In genomic region chr5:6315580-6315979, GRCh38 we compare ENCODE assay signal across 20 cellular contexts.
A peak's percentile ranks its signal among the peaks of the same experiment; 100 is the strongest.
DNase-seq lines count a peak whose midpoint lies in the region; ATAC-seq and TF ChIP-seq lines count a peak whose summit lies in the region.
"Had no signal": no experiment of that assay in that cellular context is flagged by ENCODE, and none has a peak within 500 bp of the region (broad histone marks: within the 10 kb centered on the region; RNA-seq: fewer than 3 reads in every experiment).

No MANE protein-coding gene starts in this region.

- H3K4me2 ChIP-seq in neuronal stem cell (ENCODE audit: insufficient read depth, low read length, poor library complexity, severe bottlenecking), result no peak overlapping the region
- H3K4me2 ChIP-seq: BLaER1 treated with 17β-estradiol and CSF1 and Interleukin-3, amounts not matched to agents 10 nM and 100 nM had no signal

- H4K91ac ChIP-seq in neuronal stem cell (ENCODE audit: low read depth, low read length, poor library complexity), result no peak overlapping the region

- peaks cover 5% of the 10 kb centered on the region for H3K27me3 Mint-ChIP-seq in chondrocyte (ENCODE audit: low read depth)
- H3K27me3 Mint-ChIP-seq in natural killer cell treated with Interleukin-12 subunit alpha and Interleukin-12 subunit beta and Interleukin-15 and Interleukin-18, amount 100 ng/mL, for 72 hours, result peaks cover 2 to 10% of the 10 kb centered on the region in 2 donors

- peak; percentile 59 for DNase-seq in chondrocyte (ENCODE audit: low spot score)
- DNase-seq in neuronal stem cell (ENCODE audit: low spot score), result no peak
- DNase-seq in DMS53 (lab: John Stamatoyannopoulos, UW), result no peak
- no peak for DNase-seq in stimulated activated CD8-positive, alpha-beta memory T cell treated with anti-CD3 and anti-CD28 coated beads, Interleukin-4, amount 100 ng/mL, for 48 hours
- no peak for DNase-seq in natural killer cell treated with Interleukin-12 subunit alpha and Interleukin-12 subunit beta and Interleukin-15 and Interleukin-18, amount 100 ng/mL, for 72 hours (ENCODE audit: low spot score)
- DNase-seq: 8988T; ACHN; AML-193; Caco-2; Calu3; CD4-positive, alpha-beta T cell; CD8-positive, alpha-beta T cell; DMS79; DND-41; EL; GDM1 had no signal

- H3K23ac ChIP-seq in neuronal stem cell (ENCODE audit: low read depth, low read length, poor library complexity), result peak overlapping the region; percentile 38

- no peak overlapping the region for H3K27ac ChIP-seq in neuronal stem cell (replicated peaks; ENCODE audit: low read length)
- H3K27ac ChIP-seq: BLaER1 treated with 17β-estradiol and CSF1 and Interleukin-3, amounts not matched to agents 10 nM and 100 nM; C4-2B had no signal

- no peaks in the 10 kb centered on the region for H3K36me3 ChIP-seq in neuronal stem cell (replicated peaks in 1 of 2; ENCODE audit: control insufficient read depth in 2 of 2, insufficient read depth in 2 of 2, low read length in 2 of 2)
- H3K36me3 ChIP-seq: BLaER1 treated with 17β-estradiol and CSF1 and Interleukin-3, amounts not matched to agents 10 nM and 100 nM had no signal

- peaks cover 0 to 15% (median 0%) of the 10 kb centered on the region in 3 experiments for H3K27me3 ChIP-seq in neuronal stem cell (ENCODE audit: control insufficient read depth in 3 of 3, insufficient read depth in 3 of 3, low read depth in 1 of 3, low read length in 3 of 3)
- H3K27me3 ChIP-seq: BLaER1 treated with 17β-estradiol and CSF1 and Interleukin-3, amounts not matched to agents 10 nM and 100 nM had no signal

- no peak overlapping the region for H2AK5ac ChIP-seq in neuronal stem cell (ENCODE audit: low read depth, low read length)

- WGBS in neuronal stem cell (ENCODE audit: extremely low coverage in 2 of 2, insufficient read length in 2 of 2, insufficient replicate concordance in 1 of 2), 2 donors, result no CpG with 5 or more reads among the region's 7 CpGs

- H3K36me3 Mint-ChIP-seq in chondrocyte (ENCODE audit: low read depth), result no peaks in the 10 kb centered on the region
- H3K36me3 Mint-ChIP-seq in natural killer cell treated with Interleukin-12 subunit alpha and Interleukin-12 subunit beta and Interleukin-15 and Interleukin-18, amount 100 ng/mL, for 72 hours, result no peaks in the 10 kb centered on the region
- H3K36me3 Mint-ChIP-seq: CD8-positive, alpha-beta T cell had no signal

- no peak for ATAC-seq in natural killer cell treated with Interleukin-12 subunit alpha and Interleukin-12 subunit beta and Interleukin-15 and Interleukin-18, amount 100 ng/mL, for 72 hours
- ATAC-seq: CD8-positive, alpha-beta T cell; GM12878 had no signal

- H2BK12ac ChIP-seq in neuronal stem cell (ENCODE audit: low read length), result no peak overlapping the region

- H3K4me3 Mint-ChIP-seq in chondrocyte (ENCODE audit: unreplicated experiment), result no peak overlapping the region
- no peak overlapping the region for H3K4me3 Mint-ChIP-seq in natural killer cell treated with Interleukin-12 subunit alpha and Interleukin-12 subunit beta and Interleukin-15 and Interleukin-18, amount 100 ng/mL, for 72 hours
- H3K4me3 Mint-ChIP-seq: B cell; CD4-positive, alpha-beta T cell; CD8-positive, alpha-beta T cell had no signal

- H3K79me1 ChIP-seq in neuronal stem cell (ENCODE audit: low read depth, low read length), result no peaks in the 10 kb centered on the region

- H3K9me3 ChIP-seq in neuronal stem cell (replicated peaks in 1 of 2; ENCODE audit: control insufficient read depth in 2 of 2, insufficient read depth in 1 of 2, low read depth in 1 of 2, low read length in 2 of 2), result peaks cover 0 to 2% of the 10 kb centered on the region in 2 donors
- H3K9me3 ChIP-seq: Caco-2 had no signal

- H3K14ac ChIP-seq in neuronal stem cell (ENCODE audit: low read length), result no peak overlapping the region

- no peak overlapping the region for H3K27ac Mint-ChIP-seq in chondrocyte (ENCODE audit: unreplicated experiment)
- H3K27ac Mint-ChIP-seq in natural killer cell treated with Interleukin-12 subunit alpha and Interleukin-12 subunit beta and Interleukin-15 and Interleukin-18, amount 100 ng/mL, for 72 hours, result no peak overlapping the region
- H3K27ac Mint-ChIP-seq: B cell; CD4-positive, alpha-beta T cell; CD8-positive, alpha-beta T cell had no signal

- H3K4me1 ChIP-seq in neuronal stem cell (ENCODE audit: control insufficient read depth in 2 of 2, insufficient read depth in 1 of 2, low read depth in 1 of 2, low read length in 2 of 2), result no peaks in the 10 kb centered on the region
- H3K4me1 ChIP-seq: BLaER1 treated with 17β-estradiol and CSF1 and Interleukin-3, amounts not matched to agents 10 nM and 100 nM; Caco-2 had no signal

- H2AFZ ChIP-seq in neuronal stem cell (ENCODE audit: low read length), result no peak overlapping the region

- H4K8ac ChIP-seq in neuronal stem cell (ENCODE audit: low read depth, low read length), result no peak overlapping the region

- H2BK120ac ChIP-seq in neuronal stem cell (ENCODE audit: low read depth, low read length), result no peak overlapping the region

- no peak overlapping the region for H3K9ac ChIP-seq in neuronal stem cell (ENCODE audit: low read depth, low read length, poor library complexity)
- H3K9ac ChIP-seq: BLaER1 treated with 17β-estradiol and CSF1 and Interleukin-3, amounts not matched to agents 10 nM and 100 nM had no signal

- no peak overlapping the region for H2BK15ac ChIP-seq in neuronal stem cell (ENCODE audit: low read length)

- peaks cover 2% of the 10 kb centered on the region for H3K9me3 Mint-ChIP-seq in chondrocyte (ENCODE audit: low read depth)
- H3K9me3 Mint-ChIP-seq in natural killer cell treated with Interleukin-12 subunit alpha and Interleukin-12 subunit beta and Interleukin-15 and Interleukin-18, amount 100 ng/mL, for 72 hours, result no peaks in the 10 kb centered on the region
- H3K9me3 Mint-ChIP-seq: CD4-positive, alpha-beta T cell; CD8-positive, alpha-beta T cell had no signal

- no peak overlapping the region for H2BK5ac ChIP-seq in neuronal stem cell (ENCODE audit: low read length)

- H3K18ac ChIP-seq in neuronal stem cell (ENCODE audit: low read length), result no peak overlapping the region

- H3K4me3 ChIP-seq in neuronal stem cell (ENCODE audit: low read length in 2 of 2), result no peak overlapping the region
- H3K4me3 ChIP-seq: BLaER1 treated with 17β-estradiol and CSF1 and Interleukin-3, amounts not matched to agents 10 nM and 100 nM; GM12878 had no signal

- no peak for TF ChIP-seq CTCF in chondrocyte (IDR thresholded peaks at IDR 0.05)

- H3K4me1 Mint-ChIP-seq in chondrocyte (ENCODE audit: low read depth), result no peaks in the 10 kb centered on the region
- H3K4me1 Mint-ChIP-seq in natural killer cell treated with Interleukin-12 subunit alpha and Interleukin-12 subunit beta and Interleukin-15 and Interleukin-18, amount 100 ng/mL, for 72 hours (ENCODE audit: low read depth in 2 of 2), result no peaks in the 10 kb centered on the region
- H3K4me1 Mint-ChIP-seq: B cell had no signal

- H3K4ac ChIP-seq in neuronal stem cell (ENCODE audit: low read length), result no peak overlapping the region
